Comparison of ENCODE assay signal across 19 cellular contexts in genomic region chr1:16033101-16033632, GRCh38. TPM values are rescaled to one million over a fixed set of nuclear protein-coding genes. Genes with fewer than 3 reads are reported as not detected.
"Had no signal": no experiment of that assay in that cellular context is flagged by ENCODE, and none has a peak within 500 bp of the region (broad histone marks: within the 10 kb centered on the region; RNA-seq: fewer than 3 reads in every experiment).

No MANE protein-coding gene starts in this region.

- H3K4me1 ChIP-seq: adrenal gland, colonic mucosa, left lung had no signal

- FAIRE-seq: frontal cortex had no signal

- H3K9me3 Mint-ChIP-seq: activated B cell treated with CpG ODN at 0.5 μM for 24 hours; activated T-cell treated with anti-CD3 and anti-CD28 coated beads, Interleukin-2, amount 50 U/mL, for 4 hours; activated T-helper 2 cell treated with anti-CD3 and anti-CD28 coated beads, Interferon-gamma antibody, Interleukin-2, Interleukin-4, amounts not matched to agents 10 μg/mL and 5 μg/mL and 100 μg/mL, durations not matched to agents 14 hours and 24 hours and 36 hours; central memory CD8-positive, alpha-beta T cell; naive thymus-derived CD8-positive, alpha-beta T cell had no signal

- H3K9me3 ChIP-seq: adrenal gland, ascending aorta, colonic mucosa, esophagus muscularis mucosa, left lung, thoracic aorta, upper lobe of left lung had no signal

- H3K4me3 ChIP-seq: adrenal gland, ascending aorta, colonic mucosa, esophagus muscularis mucosa, left lung, lung, smooth muscle cell, thoracic aorta, upper lobe of left lung had no signal

- H3K36me3 Mint-ChIP-seq: activated naive CD8-positive, alpha-beta T cell; naive thymus-derived CD8-positive, alpha-beta T cell had no signal

- H3K27me3 ChIP-seq: adrenal gland, ascending aorta, colonic mucosa, esophagus muscularis mucosa, upper lobe of left lung had no signal

- H3K4me1 Mint-ChIP-seq: activated B cell treated with CpG ODN at 0.5 μM for 24 hours; activated CD4-positive, alpha-beta T cell treated with anti-CD3 and anti-CD28 coated beads for 36 hours; central memory CD8-positive, alpha-beta T cell had no signal

- H3K36me3 ChIP-seq: adrenal gland, ascending aorta, colonic mucosa, esophagus muscularis mucosa, left lung, thoracic aorta, upper lobe of left lung had no signal

- H3K27ac ChIP-seq: adrenal gland, ascending aorta, colonic mucosa, esophagus muscularis mucosa, left lung, thoracic aorta, upper lobe of left lung had no signal

- H3K27ac Mint-ChIP-seq: activated B cell treated with CpG ODN at 0.5 μM for 24 hours; activated CD4-positive, alpha-beta T cell treated with anti-CD3 and anti-CD28 coated beads for 36 hours; activated naive CD8-positive, alpha-beta T cell; activated T-helper 2 cell treated with anti-CD3 and anti-CD28 coated beads, Interferon-gamma antibody, Interleukin-2, Interleukin-4, amounts not matched to agents 10 μg/mL and 5 μg/mL and 100 μg/mL, durations not matched to agents 14 hours and 24 hours and 36 hours; naive thymus-derived CD8-positive, alpha-beta T cell had no signal

- H3K4me2 ChIP-seq: smooth muscle cell had no signal

- H3K4me3 Mint-ChIP-seq: activated B cell treated with CpG ODN at 0.5 μM for 24 hours; activated CD4-positive, alpha-beta T cell treated with anti-CD3 and anti-CD28 coated beads for 36 hours; activated naive CD8-positive, alpha-beta T cell; activated T-cell treated with anti-CD3 and anti-CD28 coated beads, Interleukin-2, amount 50 U/mL, for 4 hours; central memory CD8-positive, alpha-beta T cell; naive thymus-derived CD8-positive, alpha-beta T cell had no signal

RNA-seq across cellular contexts. Expression of gene CLCNKB, which starts 10.4 kb away (rescaled TPM):
- total RNA-seq: activated B cell treated with CpG ODN at 0.5 μM for 24 hours; activated CD4-positive, alpha-beta T cell treated with anti-CD3 and anti-CD28 coated beads for 36 hours; activated CD8-positive, alpha-beta memory T cell treated with anti-CD3 and anti-CD28 coated beads for 36 hours; activated T-cell treated with anti-CD3 and anti-CD28 coated beads, Interleukin-2, amount 50 U/mL, for 4 hours; activated T-helper 2 cell treated with anti-CD3 and anti-CD28 coated beads, Interferon-gamma antibody, Interleukin-2, Interleukin-4, amounts not matched to agents 10 μg/mL and 5 μg/mL and 100 μg/mL, durations not matched to agents 14 hours and 24 hours and 36 hours; ascending aorta; naive thymus-derived CD8-positive, alpha-beta T cell; thoracic aorta had no signal
- polyA plus RNA-seq: naive thymus-derived CD8-positive, alpha-beta T cell had no signal

RNA-seq across cellular contexts. Expression of gene CLCNKA, which starts 11.3 kb away (rescaled TPM):
- total RNA-seq: activated CD4-positive, alpha-beta T cell treated with anti-CD3 and anti-CD28 coated beads for 36 hours; activated CD8-positive, alpha-beta memory T cell treated with anti-CD3 and anti-CD28 coated beads for 36 hours; activated T-cell treated with anti-CD3 and anti-CD28 coated beads, Interleukin-2, amount 50 U/mL, for 4 hours; activated T-helper 2 cell treated with anti-CD3 and anti-CD28 coated beads, Interferon-gamma antibody, Interleukin-2, Interleukin-4, amounts not matched to agents 10 μg/mL and 5 μg/mL and 100 μg/mL, durations not matched to agents 14 hours and 24 hours and 36 hours; ascending aorta; naive thymus-derived CD8-positive, alpha-beta T cell; smooth muscle cell had no signal
- polyA plus RNA-seq: naive thymus-derived CD8-positive, alpha-beta T cell had no signal

RNA-seq across cellular contexts. Expression of gene HSPB7, which starts 15.3 kb away (rescaled TPM):
- total RNA-seq: activated B cell treated with CpG ODN at 0.5 μM for 24 hours; activated CD4-positive, alpha-beta T cell treated with anti-CD3 and anti-CD28 coated beads for 36 hours; activated CD8-positive, alpha-beta memory T cell treated with anti-CD3 and anti-CD28 coated beads for 36 hours; activated T-helper 2 cell treated with anti-CD3 and anti-CD28 coated beads, Interferon-gamma antibody, Interleukin-2, Interleukin-4, amounts not matched to agents 10 μg/mL and 5 μg/mL and 100 μg/mL, durations not matched to agents 14 hours and 24 hours and 36 hours; frontal cortex; naive thymus-derived CD8-positive, alpha-beta T cell had no signal
- polyA plus RNA-seq: naive thymus-derived CD8-positive, alpha-beta T cell had no signal

RNA-seq across cellular contexts. Expression of gene SRARP, which starts 29.1 kb away (rescaled TPM):
- total RNA-seq: activated B cell treated with CpG ODN at 0.5 μM for 24 hours; activated CD4-positive, alpha-beta T cell treated with anti-CD3 and anti-CD28 coated beads for 36 hours; activated CD8-positive, alpha-beta memory T cell treated with anti-CD3 and anti-CD28 coated beads for 36 hours; activated T-cell treated with anti-CD3 and anti-CD28 coated beads, Interleukin-2, amount 50 U/mL, for 4 hours; activated T-helper 2 cell treated with anti-CD3 and anti-CD28 coated beads, Interferon-gamma antibody, Interleukin-2, Interleukin-4, amounts not matched to agents 10 μg/mL and 5 μg/mL and 100 μg/mL, durations not matched to agents 14 hours and 24 hours and 36 hours; adrenal gland; ascending aorta; colonic mucosa; esophagus muscularis mucosa; left lung; lung; naive thymus-derived CD8-positive, alpha-beta T cell; smooth muscle cell; thoracic aorta had no signal
- polyA plus RNA-seq: adrenal gland; naive thymus-derived CD8-positive, alpha-beta T cell; smooth muscle cell had no signal

RNA-seq across cellular contexts. Expression of gene FAM131C, which starts 40.3 kb away (rescaled TPM):
- total RNA-seq: activated B cell treated with CpG ODN at 0.5 μM for 24 hours; left lung; lung; naive thymus-derived CD8-positive, alpha-beta T cell; sciatic nerve; thoracic aorta had no signal
- polyA plus RNA-seq: lung; naive thymus-derived CD8-positive, alpha-beta T cell had no signal
